ENCODE assay signal across 15 cellular contexts in genomic region chr11:126482586-126483108, GRCh38.
DNase-seq lines count a peak whose midpoint lies in the region; ATAC-seq, FAIRE-seq and TF ChIP-seq lines count a peak whose summit lies in the region.
"Had no signal": no experiment of that assay in that cellular context is flagged by ENCODE, and none has a peak within 500 bp of the region (broad histone marks: within the 10 kb centered on the region; RNA-seq: fewer than 3 reads in every experiment).

No MANE protein-coding gene starts in this region.

- no peaks in the 10 kb centered on the region for H3K79me2 ChIP-seq in mammary epithelial cell (ENCODE audit: insufficient read depth, low read length)
- no peaks in the 10 kb centered on the region for H3K79me2 ChIP-seq in astrocyte (ENCODE audit: insufficient read depth, low read length)

- H3K36me3 Mint-ChIP-seq in MCF 10A (ENCODE audit: insufficient read depth, unreplicated experiment) (no peaks in the 10 kb centered on the region), astrocyte (ENCODE audit: low read depth, unreplicated experiment) (no peaks in the 10 kb centered on the region)
- H3K36me3 Mint-ChIP-seq: IgD-negative memory B cell had no signal

- intact Hi-C loops in mammary epithelial cell (cut with micrococcal nuclease) = loop anchor here (5.0 kb wide), 1 partner anchor 270 kb away; the partner anchor contains the start of genes FAM118B and RPUSD4
- intact Hi-C loops in MCF 10A (cut with micrococcal nuclease) = loop anchor here (5.0 kb wide), 1 partner anchor 560 kb away; no protein-coding TSS in a partner anchor
- intact Hi-C loops in left lung (cut with DNase I) = loop anchor here in 1 of 2 donors (5.0 kb wide), 1 partner anchor 170 kb away; no protein-coding TSS in a partner anchor
- intact Hi-C loops in left ventricle myocardium inferior (cut with micrococcal nuclease) = loop anchor here (5.0 kb wide), 1 partner anchor 40 kb away; no protein-coding TSS in a partner anchor

- no peak overlapping the region for H3K18ac ChIP-seq in mesenchymal stem cell (ENCODE audit: low read depth in 1 of 2, low read length in 2 of 2)

- H3K4me3 Mint-ChIP-seq in MCF 10A (ENCODE audit: unreplicated experiment) (no peak overlapping the region), astrocyte (ENCODE audit: unreplicated experiment) (no peak overlapping the region)
- H3K4me3 Mint-ChIP-seq: IgD-negative memory B cell had no signal

- no peak overlapping the region for H4K8ac ChIP-seq in mesenchymal stem cell (ENCODE audit: low read length)

- H3K9ac ChIP-seq in mammary epithelial cell (ENCODE audit: insufficient read depth, low read length) = no peak overlapping the region
- H3K9ac ChIP-seq in astrocyte (ENCODE audit: low read length) = no peak overlapping the region
- no peak overlapping the region for H3K9ac ChIP-seq in mesenchymal stem cell (ENCODE audit: low read length)

- no peaks in the 10 kb centered on the region for H4K20me1 ChIP-seq in mammary epithelial cell (ENCODE audit: insufficient read depth, low read length)
- H4K20me1 ChIP-seq in astrocyte (ENCODE audit: insufficient read depth, low read length) = no peaks in the 10 kb centered on the region

- peaks cover 4% of the 10 kb centered on the region for H3K4me1 ChIP-seq in mammary epithelial cell (ENCODE audit: insufficient read depth, low read length)
- H3K4me1 ChIP-seq in astrocyte (ENCODE audit: insufficient read depth, low read length) = peaks cover 20% of the 10 kb centered on the region
- H3K4me1 ChIP-seq in mesenchymal stem cell (ENCODE audit: control insufficient read depth, insufficient read depth, low read depth, low read length) = peaks cover 17% of the 10 kb centered on the region
- peaks cover 0 to 14% of the 10 kb centered on the region in 2 donors for H3K4me1 ChIP-seq in left lung
- peaks cover 4% of the 10 kb centered on the region for H3K4me1 ChIP-seq in left ventricle myocardium inferior

- dilution Hi-C loops in mammary epithelial cell (cut with HindIII; ENCODE audit: low sequenced_read_pairs) = no loop called here

- POLR2A ChIA-PET in MCF 10A (lab: Yijun Ruan, JAX) = no interaction called here

- DNase-seq in mammary epithelial cell (peak; percentile 23), MCF 10A (ENCODE audit: unreplicated experiment) (no peak), astrocyte (ENCODE audit: low read depth) (no peak), mesenchymal stem cell (no peak), activated T-cell treated with anti-CD3 and anti-CD28 coated beads for 4 hours (no peak), H4 (ENCODE audit: low spot score) (no peak), left lung (no peak), left ventricle myocardium inferior (no peak)
- DNase-seq: 8988T, NCI-H146, NCI-H2227 treated with DMSO at 0.1 percent for 48 hours, NCI-H526 had no signal

- no peak overlapping the region for H2BK15ac ChIP-seq in mesenchymal stem cell (ENCODE audit: low read depth, poor library complexity, severe bottlenecking)

- H3K27ac Mint-ChIP-seq in MCF 10A (ENCODE audit: low read depth, unreplicated experiment) (no peak overlapping the region), astrocyte (ENCODE audit: unreplicated experiment) (peak overlapping the region; percentile 72)
- H3K27ac Mint-ChIP-seq: IgD-negative memory B cell had no signal

- no peak overlapping the region for H2AFZ ChIP-seq in mammary epithelial cell (ENCODE audit: low read depth, low read length)
- no peak overlapping the region for H2AFZ ChIP-seq in astrocyte (ENCODE audit: low read depth, low read length)
- no peak overlapping the region for H2AFZ ChIP-seq in mesenchymal stem cell (ENCODE audit: low read depth, low read length)

- H3K4me3 ChIP-seq in mammary epithelial cell (replicated peaks in 1 of 3; ENCODE audit: insufficient read depth in 1 of 3, low read depth in 2 of 3, low read length in 3 of 3) (no peak overlapping the region), astrocyte (ENCODE audit: insufficient read depth, low read depth, low read length) (no peak overlapping the region), mesenchymal stem cell (ENCODE audit: insufficient read depth in 1 of 2, low read depth in 1 of 2, low read length in 2 of 2) (no peak overlapping the region), left lung (no peak overlapping the region), left ventricle myocardium inferior (no peak overlapping the region)

- BruUV-seq in mammary epithelial cell (replicated peaks; lab: Mats Ljungman, UMichigan) (no TSS peak), MCF 10A (replicated peaks; lab: Mats Ljungman, UMichigan) (no TSS peak)

- ATAC-seq in left lung = no peak

- H3K36me3 ChIP-seq in mammary epithelial cell (ENCODE audit: insufficient read depth, low read length) (no peaks in the 10 kb centered on the region), astrocyte (ENCODE audit: insufficient read depth, low read length) (no peaks in the 10 kb centered on the region), mesenchymal stem cell (ENCODE audit: control insufficient read depth in 1 of 2, insufficient read depth in 2 of 2, low read depth in 1 of 2, low read length in 2 of 2) (no peaks in the 10 kb centered on the region), left lung (no peaks in the 10 kb centered on the region), left ventricle myocardium inferior (no peaks in the 10 kb centered on the region)

- no peak overlapping the region for H2BK120ac ChIP-seq in mesenchymal stem cell (ENCODE audit: low read depth, low read length)

- no peak overlapping the region for H2BK12ac ChIP-seq in mesenchymal stem cell (ENCODE audit: low read length in 2 of 2)

- FAIRE-seq in astrocyte (lab: Jason Lieb, UNC) = no peak
- FAIRE-seq: G401.6, H1 had no signal

- peak overlapping the region in 1 of 2 experiments; percentile 50 for H3K14ac ChIP-seq in mesenchymal stem cell (ENCODE audit: low read length in 2 of 2)

- no peak overlapping the region for H3K4ac ChIP-seq in mesenchymal stem cell (ENCODE audit: low read depth in 1 of 2, low read length in 2 of 2)

- H3K23ac ChIP-seq in mesenchymal stem cell (ENCODE audit: low read length in 2 of 2) = no peak overlapping the region

- peak overlapping the region; percentile 63 for H4K91ac ChIP-seq in mesenchymal stem cell (ENCODE audit: low read length)

- H3K27ac ChIP-seq in mammary epithelial cell (ENCODE audit: insufficient read depth, low read depth, low read length) (no peak overlapping the region), astrocyte (ENCODE audit: low read depth, low read length) (no peak overlapping the region), mesenchymal stem cell (ENCODE audit: low read length, poor library complexity, severe bottlenecking) (no peak overlapping the region), left lung (no peak overlapping the region), left ventricle myocardium inferior (replicated peaks) (no peak overlapping the region)

- no peaks in the 10 kb centered on the region for H3K79me1 ChIP-seq in mesenchymal stem cell (replicated peaks; ENCODE audit: low read length, poor library complexity, severe bottlenecking)

- H2BK5ac ChIP-seq in mesenchymal stem cell (ENCODE audit: low read depth, low read length, poor library complexity, severe bottlenecking) = no peak overlapping the region

- CTCF ChIA-PET in mammary epithelial cell (lab: Charles Lee; ENCODE audit: low non-redundant PET) (no interaction called here), MCF 10A (lab: Yijun Ruan, JAX) (interaction anchor here (0.6 to 9.5 kb wide), 9 partner anchors 10 to 1042 kb away, joined by 3 to 297 read pairs (median 5); no protein-coding TSS in a partner anchor)

- H2AK5ac ChIP-seq in mesenchymal stem cell (ENCODE audit: low read length, severe bottlenecking) = peak overlapping the region; percentile 15

- no peak for TF ChIP-seq CTCF in mammary epithelial cell (conservative IDR thresholded peaks at IDR 0.05 in 1 of 2, IDR thresholded peaks at IDR 0.05 in 1 of 2; ENCODE audit: extremely low read depth in 1 of 2, insufficient read depth in 1 of 2, low read depth in 1 of 2, low read length in 2 of 2)
- no peak for TF ChIP-seq CTCF in MCF 10A (IDR thresholded peaks at IDR 0.05; ENCODE audit: unreplicated experiment)
- no peak for TF ChIP-seq CTCF in astrocyte (IDR thresholded peaks at IDR 0.05; ENCODE audit: insufficient read depth, low read depth, low read length)
- TF ChIP-seq CTCF in left lung (IDR thresholded peaks at IDR 0.05) = no peak
- TF ChIP-seq CTCF in left ventricle myocardium inferior (IDR thresholded peaks at IDR 0.05; ENCODE audit: borderline replicate concordance) = no peak

- H3K4me1 Mint-ChIP-seq in MCF 10A (ENCODE audit: insufficient read depth, unreplicated experiment) = peaks cover 7% of the 10 kb centered on the region
- peaks cover 22% of the 10 kb centered on the region for H3K4me1 Mint-ChIP-seq in astrocyte (ENCODE audit: low read depth, unreplicated experiment)

- no peaks in the 10 kb centered on the region for H3K9me3 ChIP-seq in mammary epithelial cell (replicated peaks; ENCODE audit: insufficient read depth, low read length)
- H3K9me3 ChIP-seq in astrocyte (ENCODE audit: insufficient read depth, low read depth, low read length) = peaks cover 3% of the 10 kb centered on the region
- H3K9me3 ChIP-seq in mesenchymal stem cell (ENCODE audit: control insufficient read depth, low read length) = peaks cover 8% of the 10 kb centered on the region
- H3K9me3 ChIP-seq in left lung = no peaks in the 10 kb centered on the region
- H3K9me3 ChIP-seq in left ventricle myocardium inferior (replicated peaks) = no peaks in the 10 kb centered on the region

- no peak overlapping the region for H3K4me2 ChIP-seq in mammary epithelial cell (ENCODE audit: insufficient read depth, low read depth, low read length)
- H3K4me2 ChIP-seq in astrocyte (ENCODE audit: low read length) = no peak overlapping the region
- H3K4me2 ChIP-seq in mesenchymal stem cell (ENCODE audit: low read length, poor library complexity, severe bottlenecking) = no peak overlapping the region

- H3K27me3 Mint-ChIP-seq in MCF 10A (ENCODE audit: insufficient read depth, unreplicated experiment) (no peaks in the 10 kb centered on the region), astrocyte (ENCODE audit: low read depth, unreplicated experiment) (peaks cover 18% of the 10 kb centered on the region)

- in situ Hi-C loops in mammary epithelial cell (cut with MboI; ENCODE audit: low sequenced_read_pairs in 2 of 2) = loop anchor here in 1 of 2 donors (25.0 kb wide), 1 partner anchor 505 kb away; no protein-coding TSS in a partner anchor

- 97% methylated on average over 5 of the region's 5 CpGs for WGBS in mammary epithelial cell (ENCODE audit: low coverage, missing lambda C conversion rate)
- WGBS in mesenchymal stem cell = 89% methylated on average over 5 of the region's 5 CpGs

- H3K9me3 Mint-ChIP-seq in MCF 10A (ENCODE audit: unreplicated experiment) (no peaks in the 10 kb centered on the region), astrocyte (ENCODE audit: unreplicated experiment) (peaks cover 5% of the 10 kb centered on the region)
- H3K9me3 Mint-ChIP-seq: IgD-negative memory B cell had no signal

- H3K27me3 ChIP-seq in mammary epithelial cell (ENCODE audit: insufficient read depth, low read length) = no peaks in the 10 kb centered on the region
- H3K27me3 ChIP-seq in astrocyte (ENCODE audit: insufficient read depth, low read length) = peaks cover 3% of the 10 kb centered on the region
- H3K27me3 ChIP-seq in mesenchymal stem cell (ENCODE audit: control insufficient read depth in 1 of 2, insufficient read depth in 1 of 2, low read length in 2 of 2) = peaks cover 0 to 4% of the 10 kb centered on the region in 2 experiments
- H3K27me3 ChIP-seq in left lung = no peaks in the 10 kb centered on the region
- H3K27me3 ChIP-seq in left ventricle myocardium inferior (ENCODE audit: low read depth) = peaks cover 5% of the 10 kb centered on the region
